Comparison of ENCODE assay signal across 1 cellular context in genomic region chr1:54227091-54227602, GRCh38.
TF ChIP-seq lines count a peak whose summit lies in the region.

No MANE protein-coding gene starts in this region.

TF ChIP-seq in A549, 52 proteins besides CTCF, POLR2A, EP300 and RAD21 (continued from another document):
- TF ChIP-seq FOSL2 (IDR thresholded peaks at IDR 0.05), result no peak
- TF ChIP-seq FOSL2 (CRISPR knock-in tag; IDR thresholded peaks at IDR 0.05), result peak; percentile 56; the same call in 1 of the 2 replicates
- TF ChIP-seq TP53 (CRISPR knock-in tag; IDR thresholded peaks at IDR 0.05), result no peak
- TF ChIP-seq KDM1A (IDR thresholded peaks at IDR 0.05; ENCODE audit: low read depth), result no peak
TF ChIP-seq in A549: peak in this region for 1.
